In the genomic region with DNA sequence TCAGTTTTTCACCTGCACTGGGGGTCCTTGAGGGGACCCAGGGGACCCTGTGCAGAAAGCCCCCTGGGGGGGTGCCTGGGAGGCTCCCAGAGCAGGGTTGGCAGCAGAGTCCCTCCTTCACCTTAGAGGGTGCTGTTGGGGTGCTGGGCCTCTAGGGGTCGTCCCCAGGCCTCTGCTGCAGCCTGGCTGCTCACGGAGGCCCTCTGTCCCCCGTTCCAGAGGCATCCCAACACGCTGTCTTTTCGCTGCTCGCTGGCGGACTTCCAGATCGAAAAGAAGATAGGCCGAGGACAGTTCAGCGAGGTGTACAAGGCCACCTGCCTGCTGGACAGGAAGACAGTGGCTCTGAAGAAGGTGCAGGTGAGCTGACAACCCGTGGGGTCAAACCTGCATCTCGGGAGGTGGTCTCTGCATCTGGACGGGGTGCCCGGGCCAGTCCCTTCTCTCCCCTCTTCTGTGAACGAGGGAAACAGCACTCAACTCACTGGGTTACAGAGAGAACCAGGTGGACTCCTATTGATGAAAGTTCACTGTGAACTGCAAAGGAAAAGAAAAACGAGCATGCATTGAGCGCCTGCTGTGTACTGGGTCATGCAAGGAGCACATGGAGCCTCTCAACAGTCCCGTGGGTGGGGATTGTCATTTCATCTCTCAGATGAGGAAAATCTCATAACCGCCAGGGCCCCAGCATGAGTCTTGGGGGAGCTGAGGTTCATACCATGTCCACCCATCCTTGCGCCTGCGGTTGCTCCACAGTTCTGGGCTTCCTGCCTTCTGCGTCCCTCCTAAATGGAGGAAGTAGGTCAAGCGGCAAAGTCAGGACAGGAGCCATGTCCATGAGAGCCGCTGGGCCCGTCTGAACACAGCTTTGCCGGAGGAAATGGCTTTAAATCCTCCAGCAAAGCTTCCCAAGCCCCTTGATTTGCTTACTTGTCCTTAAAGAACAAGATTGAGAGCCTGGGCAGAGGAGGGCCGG, we compare ENCODE assay signal across 19 cellular contexts. TPM values are rescaled to one million over a fixed set of nuclear protein-coding genes. Genes with fewer than 3 reads are reported as not detected.
DNase-seq lines count a peak whose midpoint lies in the region; ATAC-seq, FAIRE-seq and TF ChIP-seq lines count a peak whose summit lies in the region.
"Had no signal": no experiment of that assay in that cellular context is flagged by ENCODE, and none has a peak within 500 bp of the region (broad histone marks: within the 10 kb centered on the region; RNA-seq: fewer than 3 reads in every experiment).

No MANE protein-coding gene starts in this region.

- FAIRE-seq in K562 (lab: Jason Lieb, UNC): no peak
- FAIRE-seq: islet of Langerhans, TTC549 had no signal

- no peak overlapping the region for H3K4ac ChIP-seq in neuronal stem cell (ENCODE audit: low read length)

- H3K9me3 Mint-ChIP-seq in stimulated activated naive CD8-positive, alpha-beta T cell treated with anti-CD3 and anti-CD28 coated beads, Interleukin-15, amount 100 ng/mL, for 72 hours: no peaks in the 10 kb centered on the region
- no peaks in the 10 kb centered on the region for H3K9me3 Mint-ChIP-seq in activated naive CD4-positive, alpha-beta T cell treated with anti-CD3 and anti-CD28 coated beads for 36 hours
- H3K9me3 Mint-ChIP-seq: naive thymus-derived CD8-positive, alpha-beta T cell had no signal

- H3K36me3 ChIP-seq in K562 (ENCODE audit: control insufficient read depth, insufficient read depth, low read length) (no peaks in the 10 kb centered on the region; the same call in 2 of the 3 replicates), neuronal stem cell (replicated peaks in 1 of 2; ENCODE audit: control insufficient read depth in 2 of 2, insufficient read depth in 2 of 2, low read length in 2 of 2) (peaks cover 36 to 86% of the 10 kb centered on the region in 2 donors)

- 48% methylated on average over 27 of the region's 27 CpGs for WGBS in K562 (ENCODE audit: insufficient coverage, low coverage, missing lambda C conversion rate)
- no CpG with 5 or more reads among the region's 27 CpGs for WGBS in neuronal stem cell (ENCODE audit: extremely low coverage in 2 of 2, insufficient read length in 2 of 2, insufficient replicate concordance in 1 of 2), 2 donors

- H3K9ac ChIP-seq in K562 (ENCODE audit: insufficient read depth in 1 of 2, low read depth in 2 of 2, low read length in 2 of 2) (peak overlapping the region in 1 of 2 experiments; percentile 4; a peak in 1 of 4 replicates), neuronal stem cell (ENCODE audit: low read depth, low read length, poor library complexity) (no peak overlapping the region)

- peak; percentile 21 for ATAC-seq in stimulated activated naive CD8-positive, alpha-beta T cell treated with anti-CD3 and anti-CD28 coated beads, Interleukin-15, amount 100 ng/mL, for 72 hours
- no peak for ATAC-seq in stimulated activated naive CD8-positive, alpha-beta T cell treated with anti-CD3 and anti-CD28 coated beads, Interleukin-15, Interleukin-2, amounts not matched to agents 100 U/mL and 50 U/mL, for 24 hours
- ATAC-seq in K562: peak; percentile 92
- ATAC-seq: naive thymus-derived CD8-positive, alpha-beta T cell had no signal

- H4K20me1 ChIP-seq in K562 (replicated peaks; ENCODE audit: control insufficient read depth, insufficient read depth, low read length): peaks cover 9% of the 10 kb centered on the region; the same call in 1 of the 2 replicates

- TF ChIP-seq CTCF in K562 (IDR thresholded peaks at IDR 0.05 in 2 of 3, conservative IDR thresholded peaks at IDR 0.05 in 1 of 3; ENCODE audit: insufficient read depth in 2 of 3, low read depth in 1 of 3, low read length in 3 of 3): peak; percentile 58 to 86 (median 66)

- no peaks in the 10 kb centered on the region for H3K4me1 Mint-ChIP-seq in stimulated activated naive CD8-positive, alpha-beta T cell treated with anti-CD3 and anti-CD28 coated beads, Interleukin-15, amount 100 ng/mL, for 72 hours
- H3K4me1 Mint-ChIP-seq in activated naive CD4-positive, alpha-beta T cell treated with anti-CD3 and anti-CD28 coated beads for 36 hours (ENCODE audit: low read depth): no peaks in the 10 kb centered on the region
- H3K4me1 Mint-ChIP-seq: CD4-positive, CD25-positive, alpha-beta regulatory T cell; naive thymus-derived CD8-positive, alpha-beta T cell had no signal

- TF ChIP-seq RAD21 in K562 (CRISPR knock-in tag; conservative IDR thresholded peaks at IDR 0.05 in 1 of 2, IDR thresholded peaks at IDR 0.05 in 1 of 2): peak in 1 of 2 experiments; percentile 38; a peak in 2 of 4 replicates

- in situ Hi-C loops in K562 (cut with MboI): loop anchor here (25.0 kb wide), 1 partner anchor 775 kb away; no protein-coding TSS in a partner anchor

- H3K36me3 Mint-ChIP-seq in activated naive CD4-positive, alpha-beta T cell treated with anti-CD3 and anti-CD28 coated beads for 36 hours (ENCODE audit: low read depth): no peaks in the 10 kb centered on the region
- H3K36me3 Mint-ChIP-seq: naive thymus-derived CD8-positive, alpha-beta T cell had no signal

- no peak overlapping the region for H2BK15ac ChIP-seq in neuronal stem cell (ENCODE audit: low read length)

- no TSS peak for BruUV-seq in K562 (replicated peaks; lab: Mats Ljungman, UMichigan)

- H3K4me2 ChIP-seq in K562 (ENCODE audit: insufficient read depth, low read length): no peak overlapping the region
- H3K4me2 ChIP-seq in neuronal stem cell (ENCODE audit: insufficient read depth, low read length, poor library complexity, severe bottlenecking): no peak overlapping the region

- H3K14ac ChIP-seq in neuronal stem cell (ENCODE audit: low read length): no peak overlapping the region

- H3K18ac ChIP-seq in neuronal stem cell (ENCODE audit: low read length): no peak overlapping the region

- H2AFZ ChIP-seq in K562 (ENCODE audit: low read depth, low read length) (no peak overlapping the region), neuronal stem cell (ENCODE audit: low read length) (no peak overlapping the region)

- H3K9me3 ChIP-seq in K562 (replicated peaks; ENCODE audit: control insufficient read depth, insufficient read depth, low read depth, low read length): no peaks in the 10 kb centered on the region
- H3K9me3 ChIP-seq in neuronal stem cell (replicated peaks in 1 of 2; ENCODE audit: control insufficient read depth in 2 of 2, insufficient read depth in 1 of 2, low read depth in 1 of 2, low read length in 2 of 2): no peaks in the 10 kb centered on the region
- H3K9me3 ChIP-seq: ascending aorta, upper lobe of left lung had no signal

- no peaks in the 10 kb centered on the region for H3K27me3 Mint-ChIP-seq in stimulated activated naive CD8-positive, alpha-beta T cell treated with anti-CD3 and anti-CD28 coated beads, Interleukin-15, amount 100 ng/mL, for 72 hours
- no peaks in the 10 kb centered on the region for H3K27me3 Mint-ChIP-seq in activated naive CD4-positive, alpha-beta T cell treated with anti-CD3 and anti-CD28 coated beads for 36 hours (ENCODE audit: low read depth)
- H3K27me3 Mint-ChIP-seq: CD4-positive, CD25-positive, alpha-beta regulatory T cell; naive thymus-derived CD8-positive, alpha-beta T cell had no signal

- H3K27ac ChIP-seq in K562 (ENCODE audit: extremely low read depth, low read depth, low read length) (no peak overlapping the region), neuronal stem cell (replicated peaks; ENCODE audit: low read length) (no peak overlapping the region)
- H3K27ac ChIP-seq: ascending aorta, upper lobe of left lung had no signal

- no peak overlapping the region for H2BK120ac ChIP-seq in neuronal stem cell (ENCODE audit: low read depth, low read length)

- no peak overlapping the region for H2BK12ac ChIP-seq in neuronal stem cell (ENCODE audit: low read length)

- peaks cover 2% of the 10 kb centered on the region for H3K9me1 ChIP-seq in K562 (ENCODE audit: control insufficient read depth, insufficient read depth, low read length)

- no peak overlapping the region for H2AK5ac ChIP-seq in neuronal stem cell (ENCODE audit: low read depth, low read length)

- H2BK5ac ChIP-seq in neuronal stem cell (ENCODE audit: low read length): no peak overlapping the region

- TF ChIP-seq EP300 in K562 (IDR thresholded peaks at IDR 0.05; ENCODE audit: low read length): no peak

- no peaks in the 10 kb centered on the region for H3K79me2 ChIP-seq in K562 (ENCODE audit: control insufficient read depth, insufficient read depth, low read length)

- CTCF ChIA-PET in K562 (lab: Yijun Ruan, JAX; ENCODE audit: low intra/inter-chr PET ratio): interaction anchor here (0.6 to 0.9 kb wide), 3 partner anchors 186 to 457 kb away, joined by 3 to 8 read pairs (median 4); no protein-coding TSS in a partner anchor
- CTCF ChIA-PET in activated naive CD4-positive, alpha-beta T cell treated with anti-CD3 and anti-CD28 coated beads for 36 hours (lab: Charles Lee): interaction anchor here (0.6 to 1.6 kb wide), 4 partner anchors 8 to 305 kb away, joined by 3 to 7 read pairs (median 4); no protein-coding TSS in a partner anchor

- H4K8ac ChIP-seq in neuronal stem cell (ENCODE audit: low read depth, low read length): no peak overlapping the region

- no peak for TF ChIP-seq POLR2A in K562 (conservative IDR thresholded peaks at IDR 0.05)

- H3K27me3 ChIP-seq in K562 (ENCODE audit: control insufficient read depth in 2 of 2, insufficient read depth in 2 of 2, low read length in 2 of 2) (no peaks in the 10 kb centered on the region), neuronal stem cell (ENCODE audit: control insufficient read depth in 3 of 3, insufficient read depth in 3 of 3, low read depth in 1 of 3, low read length in 3 of 3) (no peaks in the 10 kb centered on the region)
- H3K27me3 ChIP-seq: ascending aorta, upper lobe of left lung had no signal

- H3K23ac ChIP-seq in neuronal stem cell (ENCODE audit: low read depth, low read length, poor library complexity): no peak overlapping the region

- no peak overlapping the region for H3K27ac Mint-ChIP-seq in stimulated activated naive CD8-positive, alpha-beta T cell treated with anti-CD3 and anti-CD28 coated beads, Interleukin-15, amount 100 ng/mL, for 72 hours
- H3K27ac Mint-ChIP-seq in activated naive CD4-positive, alpha-beta T cell treated with anti-CD3 and anti-CD28 coated beads for 36 hours: no peak overlapping the region
- H3K27ac Mint-ChIP-seq: CD4-positive, CD25-positive, alpha-beta regulatory T cell; naive thymus-derived CD8-positive, alpha-beta T cell had no signal

- intact Hi-C loops in K562 (cut with micrococcal nuclease): no loop called here
- intact Hi-C loops in activated naive CD4-positive, alpha-beta T cell treated with anti-CD3 and anti-CD28 coated beads for 36 hours (cut with micrococcal nuclease): no loop called here

- DNase-seq in stimulated activated naive CD8-positive, alpha-beta T cell treated with anti-CD3 and anti-CD28 coated beads, Interleukin-15, amount 100 ng/mL, for 72 hours: no peak
- DNase-seq in stimulated activated naive CD8-positive, alpha-beta T cell treated with anti-CD3 and anti-CD28 coated beads, Interleukin-15, Interleukin-2, amounts not matched to agents 100 U/mL and 50 U/mL, for 24 hours: no peak
- DNase-seq in K562 (ENCODE audit: extremely low read depth in 1 of 4, low spot score in 3 of 4) (peak; percentile 45 to 69 (median 56)), iPS-NIHi11 (ENCODE audit: low spot score) (peak; percentile 64), NCI-H526 (lab: John Stamatoyannopoulos, UW) (no peak), neuronal stem cell (ENCODE audit: low spot score) (no peak), NCI-H2081 treated with DMSO at 0.1 percent for 48 hours (lab: John Stamatoyannopoulos, UW) (no peak)
- DNase-seq in activated naive CD4-positive, alpha-beta T cell treated with anti-CD3 and anti-CD28 coated beads for 36 hours: no peak
- DNase-seq: activated CD4-positive, alpha-beta T cell treated with anti-CD3 and anti-CD28 coated beads, Interleukin-2, amount 50 U/mL, for 1 hour; activated naive CD4-positive, alpha-beta T cell treated with Interleukin-2 at 50 U/mL for 16 hours; CD4-positive, CD25-positive, alpha-beta regulatory T cell; erythroblast; naive thymus-derived CD8-positive, alpha-beta T cell; NCI-H2029; stimulated activated naive CD4-positive, alpha-beta T cell had no signal

- H3K79me1 ChIP-seq in neuronal stem cell (ENCODE audit: low read depth, low read length): peaks cover 4% of the 10 kb centered on the region

- peaks cover 0 to 13% of the 10 kb centered on the region in 2 experiments; a peak in 1 of 5 replicates for H3K4me1 ChIP-seq in K562 (replicated peaks in 1 of 2; ENCODE audit: control insufficient read depth in 2 of 2, insufficient read depth in 2 of 2, low read length in 2 of 2)
- peaks cover 0 to 3% of the 10 kb centered on the region in 2 donors for H3K4me1 ChIP-seq in neuronal stem cell (ENCODE audit: control insufficient read depth in 2 of 2, insufficient read depth in 1 of 2, low read depth in 1 of 2, low read length in 2 of 2)
- H3K4me1 ChIP-seq: upper lobe of left lung had no signal

- no peak overlapping the region for H4K91ac ChIP-seq in neuronal stem cell (ENCODE audit: low read depth, low read length, poor library complexity)

- POLR2A ChIA-PET in K562 (lab: Yijun Ruan, JAX): interaction anchor here (0.8 to 1.0 kb wide), 2 partner anchors 9 to 30 kb away, joined by 3 to 4 read pairs; no protein-coding TSS in a partner anchor

- H3K4me3 ChIP-seq in K562 (no peak overlapping the region), neuronal stem cell (ENCODE audit: low read length in 2 of 2) (no peak overlapping the region)
- H3K4me3 ChIP-seq: ascending aorta, upper lobe of left lung had no signal

- no peak overlapping the region for H3K4me3 Mint-ChIP-seq in stimulated activated naive CD8-positive, alpha-beta T cell treated with anti-CD3 and anti-CD28 coated beads, Interleukin-15, amount 100 ng/mL, for 72 hours
- no peak overlapping the region for H3K4me3 Mint-ChIP-seq in activated naive CD4-positive, alpha-beta T cell treated with anti-CD3 and anti-CD28 coated beads for 36 hours
- H3K4me3 Mint-ChIP-seq: CD4-positive, CD25-positive, alpha-beta regulatory T cell had no signal

RNA-seq across cellular contexts. Expression of a gene that starts 54.8 kb away (rescaled TPM):
- 11.0 and 26.4 TPM in 2 replicates for total RNA-seq in K562 (2011; cell fraction: chromatin; rRNA removed; ENCODE audit: low replicate concordance)
- total RNA-seq in K562 (2011; cell fraction: nucleolus; rRNA removed): 6.4 and 7.7 TPM in 2 replicates
- 8.4 and 9.9 TPM in 2 replicates for total RNA-seq in K562 (2011; cell fraction: nucleoplasm; rRNA removed)
- total RNA-seq in K562 (2014; rRNA removed) (8.0 and 11.4 TPM in 2 replicates), K562 (2014; rRNA removed; fragmentation: Illumina TruSeq; extraction: Trizol) (6.1 and 6.9 TPM in 2 replicates), K562 (2015; rRNA removed; fragmentation: Illumina TruSeq; extraction: Trizol) (7.9 and 8.4 TPM in 2 replicates), K562 (2021) (19.0 and 19.7 TPM in 2 replicates)
- polyA plus RNA-seq in K562 (2011; rRNA removed) (12.1 and 27.8 TPM in 2 replicates), K562 (2014; fragmentation: Illumina TruSeq; extraction: Trizol) (12.5 and 12.9 TPM in 2 replicates), K562 (2014; fragmentation: Nextera tagmentation; extraction: Ambion mirVana) (1 to 10 TPM; 3.1 to 3.5 TPM), K562 (2014; rRNA removed) (9.5 and 13.1 TPM in 2 replicates)
- 20.4 and 25.6 TPM in 2 replicates for polyA plus RNA-seq in K562 (2011; cell fraction: cytosol; rRNA removed)
- polyA plus RNA-seq in K562 (2011; cell fraction: nucleus; rRNA removed): 13.6 and 24.6 TPM in 2 replicates
- polyA plus RNA-seq in K562 (2012): 8.5 and 12.5 TPM in 2 replicates
- polyA minus RNA-seq in K562 (2011; rRNA and poly(A)+ RNA removed): 24.9 and 49.3 TPM in 2 replicates
- polyA minus RNA-seq in K562 (2011; cell fraction: cytosol; rRNA and poly(A)+ RNA removed): 10.0 and 18.9 TPM in 2 replicates
- 4.8 and 27.3 TPM in 2 replicates for polyA minus RNA-seq in K562 (2011; cell fraction: nucleus; rRNA and poly(A)+ RNA removed)
- polyA plus RNA-seq in neuronal stem cell (2013, experiment 1 of 2): 43.4 TPM
- polyA plus RNA-seq in neuronal stem cell (2013, experiment 2 of 2): 43.4 TPM
- 1 to 10 TPM in 1 of 2 experiments, under 1 TPM in 1; 0.89 to 1.5 TPM for total RNA-seq in activated naive CD4-positive, alpha-beta T cell treated with anti-CD3 and anti-CD28 coated beads for 36 hours

Comparison
In these comparisons a context has a peak if more than half of its experiments do, and no peak if none do; other contexts are left out.
1. DNase-seq: peak in K562 (4 of 4) and iPS-NIHi11 (single experiment); none in stimulated activated naive CD8-positive, alpha-beta T cell treated with anti-CD3 and anti-CD28 coated beads, Interleukin-15, amount 100 ng/mL, for 72 hours (0 of 2), stimulated activated naive CD8-positive, alpha-beta T cell treated with anti-CD3 and anti-CD28 coated beads, Interleukin-15, Interleukin-2, amounts not matched to agents 100 U/mL and 50 U/mL, for 24 hours (single experiment), NCI-H526 (0 of 2), neuronal stem cell (single experiment), activated naive CD4-positive, alpha-beta T cell treated with anti-CD3 and anti-CD28 coated beads for 36 hours (single experiment) and NCI-H2081 treated with DMSO at 0.1 percent for 48 hours (single experiment).